Comparison of ENCODE assay signal across 21 cellular contexts in genomic region chr5:171422495-171422894, GRCh38.
"Had no signal": no experiment of that assay in that cellular context is flagged by ENCODE, and none has a peak within 500 bp of the region (broad histone marks: within the 10 kb centered on the region; RNA-seq: fewer than 3 reads in every experiment).

No MANE protein-coding gene starts in this region.

- H3K4me3 Mint-ChIP-seq: activated CD4-positive, alpha-beta T cell treated with anti-CD3 and anti-CD28 coated beads, Interleukin-2, amount 10 ng/mL, durations not matched to agents 24 days and 14 days; activated CD8-positive, alpha-beta T cell treated with anti-CD3 and anti-CD28 coated beads for 36 hours; activated naive CD8-positive, alpha-beta T cell treated with anti-CD3 and anti-CD28 coated beads, Interleukin-2, amount 50 U/mL, for 24 hours; activated T-helper 1 cell treated with anti-CD3 and anti-CD28 coated beads, Interleukin-12 subunit alpha, Interleukin-12 subunit beta, Interleukin-2, Interleukin-4 antibody, amounts not matched to agents 30 ng/mL and 10 ng/mL and 1 ng/mL, durations not matched to agents 14 hours and 24 hours and 36 hours had no signal

- H3K4me3 ChIP-seq: mucosa of descending colon, tibial nerve, uterus had no signal

- H3K9me3 Mint-ChIP-seq: activated CD4-positive, alpha-beta T cell treated with anti-CD3 and anti-CD28 coated beads, Interleukin-2, amount 10 ng/mL, durations not matched to agents 24 days and 14 days; activated CD8-positive, alpha-beta T cell treated with anti-CD3 and anti-CD28 coated beads for 36 hours; activated naive CD8-positive, alpha-beta T cell treated with anti-CD3 and anti-CD28 coated beads, Interleukin-2, amount 50 U/mL, for 24 hours; activated T-helper 1 cell treated with anti-CD3 and anti-CD28 coated beads, Interleukin-12 subunit alpha, Interleukin-12 subunit beta, Interleukin-2, Interleukin-4 antibody, amounts not matched to agents 30 ng/mL and 10 ng/mL and 1 ng/mL, durations not matched to agents 14 hours and 24 hours and 36 hours; T-cell had no signal

- DNase-seq: activated CD4-positive, alpha-beta T cell treated with anti-CD3 and anti-CD28 coated beads, Interleukin-2, amount 10 ng/mL, durations not matched to agents 24 days and 14 days; activated CD8-positive, alpha-beta T cell treated with anti-CD3 and anti-CD28 coated beads for 36 hours; activated naive CD4-positive, alpha-beta T cell; activated naive CD8-positive, alpha-beta T cell treated with anti-CD3 and anti-CD28 coated beads, Interleukin-2, amount 50 U/mL, for 24 hours; anterior cingulate cortex; caudate nucleus; foreskin fibroblast; mammary epithelial cell; naive B cell; stimulated activated CD4-positive, alpha-beta T cell treated with anti-CD3 and anti-CD28 coated beads, Interleukin-2, amount 100 ng/mL, for 24 hours; stimulated activated naive CD4-positive, alpha-beta T cell treated with Interleukin-2 at 50 U/mL for 16 hours; uterus had no signal

- ATAC-seq: activated CD8-positive, alpha-beta T cell treated with anti-CD3 and anti-CD28 coated beads for 36 hours; activated naive CD8-positive, alpha-beta T cell treated with anti-CD3 and anti-CD28 coated beads, Interleukin-2, amount 50 U/mL, for 24 hours; mucosa of descending colon; SK-N-SH treated with all-trans-retinoic acid at 6 μM for 48 hours; T-cell had no signal

- H3K9me3 ChIP-seq: mucosa of descending colon, neutrophil, tibial nerve, uterus had no signal

- H3K27ac ChIP-seq: dorsolateral prefrontal cortex, epithelial cell of prostate, neutrophil, uterus had no signal

- H3K36me3 ChIP-seq: neutrophil, tibial nerve, uterus had no signal

- H3K36me3 Mint-ChIP-seq: brain, naive B cell, T-cell had no signal

- H3K27ac Mint-ChIP-seq: activated CD4-positive, alpha-beta T cell treated with anti-CD3 and anti-CD28 coated beads, Interleukin-2, amount 10 ng/mL, durations not matched to agents 24 days and 14 days; activated CD8-positive, alpha-beta T cell treated with anti-CD3 and anti-CD28 coated beads for 36 hours; activated naive CD8-positive, alpha-beta T cell treated with anti-CD3 and anti-CD28 coated beads, Interleukin-2, amount 50 U/mL, for 24 hours; activated T-helper 1 cell treated with anti-CD3 and anti-CD28 coated beads, Interleukin-12 subunit alpha, Interleukin-12 subunit beta, Interleukin-2, Interleukin-4 antibody, amounts not matched to agents 30 ng/mL and 10 ng/mL and 1 ng/mL, durations not matched to agents 14 hours and 24 hours and 36 hours; naive B cell; T-cell had no signal
